Comparison of ENCODE assay signal across 1 cellular context in the genomic region with DNA sequence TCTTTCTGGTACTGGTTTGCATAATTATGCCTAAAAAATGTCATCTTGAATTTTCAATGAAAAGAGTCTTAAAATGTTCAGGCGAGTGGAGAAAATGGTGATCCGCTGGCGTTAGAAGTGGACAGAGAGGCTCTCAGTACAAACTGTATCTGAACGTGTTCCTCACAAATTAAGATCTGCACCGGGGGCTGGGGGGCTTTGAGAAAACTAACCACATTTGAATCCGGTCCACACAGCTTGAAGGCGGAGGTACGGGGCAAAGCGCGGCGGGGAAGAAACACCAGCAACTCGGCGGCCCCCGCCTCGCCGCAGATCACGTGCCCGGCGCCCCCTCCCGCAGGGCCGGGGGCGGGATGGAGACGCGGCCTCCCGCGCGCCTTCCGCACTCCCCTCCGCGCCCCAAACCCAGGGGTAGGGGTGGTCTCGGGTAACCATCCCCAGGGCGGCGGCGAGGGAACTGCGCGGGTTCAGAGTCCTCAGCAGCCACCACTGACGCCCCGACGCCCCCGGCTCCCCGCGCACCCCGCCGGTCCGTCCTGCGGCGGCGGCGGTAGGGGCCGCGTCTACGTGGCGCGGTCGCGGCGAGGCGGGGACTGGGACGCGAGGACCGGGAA.
A peak's percentile ranks its signal among the peaks of the same experiment; 100 is the strongest.
TF ChIP-seq lines count a peak whose summit lies in the region.

No MANE protein-coding gene starts in this region.

TF ChIP-seq in K562, 482 proteins besides CTCF, POLR2A, EP300 and RAD21 (continued from another document and continues in another):
- no peak for TF ChIP-seq TSHZ1 (CRISPR knock-in tag; IDR thresholded peaks at IDR 0.05)
- TF ChIP-seq NFATC3 (IDR thresholded peaks at IDR 0.05): no peak
- no peak for TF ChIP-seq E2F4 (CRISPR knock-in tag; IDR thresholded peaks at IDR 0.05; ENCODE audit: low read depth)
- peak; percentile 61; the same call in 1 of the 2 replicates for TF ChIP-seq ATF2 (CRISPR knock-in tag; IDR thresholded peaks at IDR 0.05)
- no peak for TF ChIP-seq DDX20 (tag; IDR thresholded peaks at IDR 0.05; ENCODE audit: low read depth)
- no peak for TF ChIP-seq ZNF586 (CRISPR knock-in tag; conservative IDR thresholded peaks at IDR 0.05)
- TF ChIP-seq BRD9 (IDR thresholded peaks at IDR 0.05; ENCODE audit: low read depth, partially characterized antibody): no peak
- no peak for TF ChIP-seq ZNF121 (CRISPR knock-in tag; conservative IDR thresholded peaks at IDR 0.05)
- TF ChIP-seq CREB3 (tag; conservative IDR thresholded peaks at IDR 0.05; ENCODE audit: low read depth): no peak
- TF ChIP-seq POLR2AphosphoS2 (IDR thresholded peaks at IDR 0.05; ENCODE audit: low read length): no peak
- TF ChIP-seq USF1 (CRISPR knock-in tag; IDR thresholded peaks at IDR 0.05): peak; percentile 96
- TF ChIP-seq, protein P1, sequence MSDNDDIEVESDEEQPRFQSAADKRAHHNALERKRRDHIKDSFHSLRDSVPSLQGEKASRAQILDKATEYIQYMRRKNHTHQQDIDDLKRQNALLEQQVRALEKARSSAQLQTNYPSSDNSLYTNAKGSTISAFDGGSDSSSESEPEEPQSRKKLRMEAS (CRISPR knock-in tag; IDR thresholded peaks at IDR 0.05): peak; percentile 78
- TF ChIP-seq, protein P2, sequence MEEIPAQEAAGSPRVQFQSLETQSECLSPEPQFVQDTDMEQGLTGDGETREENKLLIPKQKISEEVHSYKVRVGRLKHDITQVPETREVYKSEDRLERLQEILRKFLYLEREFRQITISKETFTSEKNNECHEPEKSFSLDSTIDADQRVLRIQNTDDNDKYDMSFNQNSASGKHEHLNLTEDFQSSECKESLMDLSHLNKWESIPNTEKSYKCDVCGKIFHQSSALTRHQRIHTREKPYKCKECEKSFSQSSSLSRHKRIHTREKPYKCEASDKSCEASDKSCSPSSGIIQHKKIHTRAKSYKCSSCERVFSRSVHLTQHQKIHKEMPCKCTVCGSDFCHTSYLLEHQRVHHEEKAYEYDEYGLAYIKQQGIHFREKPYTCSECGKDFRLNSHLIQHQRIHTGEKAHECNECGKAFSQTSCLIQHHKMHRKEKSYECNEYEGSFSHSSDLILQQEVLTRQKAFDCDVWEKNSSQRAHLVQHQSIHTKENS (CRISPR knock-in tag; IDR thresholded peaks at IDR 0.05): no peak
- TF ChIP-seq TAF15 (IDR thresholded peaks at IDR 0.05; ENCODE audit: low read depth, low read length): no peak
- no peak for TF ChIP-seq E4F1 (CRISPR knock-in tag; IDR thresholded peaks at IDR 0.05; ENCODE audit: borderline replicate concordance)
- TF ChIP-seq NR2C2 (CRISPR knock-in tag; IDR thresholded peaks at IDR 0.05): no peak
- TF ChIP-seq NR2C2 (tag; IDR thresholded peaks at IDR 0.05): no peak
- no peak for TF ChIP-seq SRSF9 (IDR thresholded peaks at IDR 0.05; ENCODE audit: borderline replicate concordance, low read depth, low read length)
- no peak for TF ChIP-seq ZFPM2 (CRISPR knock-in tag; IDR thresholded peaks at IDR 0.05)
- TF ChIP-seq ZNF217 (CRISPR knock-in tag; IDR thresholded peaks at IDR 0.05): no peak
- no peak for TF ChIP-seq SPI1 (IDR thresholded peaks at IDR 0.05; ENCODE audit: borderline replicate concordance, low read depth, low read length)
- no peak for TF ChIP-seq HNRNPH1 (optimal IDR thresholded peaks at IDR 0.05; ENCODE audit: low read depth, low read length)
- TF ChIP-seq, protein P3, sequence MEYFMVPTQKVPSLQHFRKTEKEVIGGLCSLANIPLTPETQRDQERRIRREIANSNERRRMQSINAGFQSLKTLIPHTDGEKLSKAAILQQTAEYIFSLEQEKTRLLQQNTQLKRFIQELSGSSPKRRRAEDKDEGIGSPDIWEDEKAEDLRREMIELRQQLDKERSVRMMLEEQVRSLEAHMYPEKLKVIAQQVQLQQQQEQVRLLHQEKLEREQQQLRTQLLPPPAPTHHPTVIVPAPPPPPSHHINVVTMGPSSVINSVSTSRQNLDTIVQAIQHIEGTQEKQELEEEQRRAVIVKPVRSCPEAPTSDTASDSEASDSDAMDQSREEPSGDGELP (CRISPR knock-in tag; IDR thresholded peaks at IDR 0.05; ENCODE audit: borderline replicate concordance): no peak; the same call in 1 of the 2 replicates
- TF ChIP-seq MAFK (IDR thresholded peaks at IDR 0.05; ENCODE audit: low read length): no peak
- no peak for TF ChIP-seq SRSF3 (IDR thresholded peaks at IDR 0.05; ENCODE audit: insufficient read depth, low read length)
- no peak for TF ChIP-seq SNIP1 (IDR thresholded peaks at IDR 0.05; ENCODE audit: low read depth)
- TF ChIP-seq MLLT1 (IDR thresholded peaks at IDR 0.05): peak; percentile 48 to 49; a peak in 1 of 4 replicates
- peak; percentile 34 for TF ChIP-seq NEUROD1 (IDR thresholded peaks at IDR 0.05; ENCODE audit: borderline replicate concordance, low read depth, low read length, partially characterized antibody)
- no peak for TF ChIP-seq ZNF511 (CRISPR knock-in tag; IDR thresholded peaks at IDR 0.05)
- 0 out of 2 replicates have a peak, but pooled peaks have one; percentile 12 for TF ChIP-seq LARP7 (IDR thresholded peaks at IDR 0.05)
- TF ChIP-seq THAP12 (CRISPR knock-in tag; IDR thresholded peaks at IDR 0.05): no peak; the same call in 1 of the 2 replicates
- no peak for TF ChIP-seq ZNF384 (IDR thresholded peaks at IDR 0.05; ENCODE audit: low read depth, low read length)
- no peak for TF ChIP-seq POLR2AphosphoS5 (IDR thresholded peaks at IDR 0.05; ENCODE audit: control insufficient read depth, insufficient read depth, low read depth, low read length)
- TF ChIP-seq MEF2D (tag; conservative IDR thresholded peaks at IDR 0.05; ENCODE audit: low read depth): no peak
- no peak for TF ChIP-seq IRF1 (CRISPR knock-in tag; IDR thresholded peaks at IDR 0.05; ENCODE audit: borderline replicate concordance)
- no peak for TF ChIP-seq FOXA3 (CRISPR knock-in tag; conservative IDR thresholded peaks at IDR 0.05 in 1 of 2, IDR thresholded peaks at IDR 0.05 in 1 of 2)
- TF ChIP-seq ELF2 (CRISPR knock-in tag; IDR thresholded peaks at IDR 0.05): no peak
- TF ChIP-seq ZNF274 (IDR thresholded peaks at IDR 0.05; ENCODE audit: borderline replicate concordance, low read depth, low read length): no peak
- no peak for TF ChIP-seq DACH1 (IDR thresholded peaks at IDR 0.05; ENCODE audit: partially characterized antibody)
